15 cellular contexts compared by ENCODE assay signal in genomic region chr6:75609639-75610590, GRCh38. TPM values are rescaled to one million over a fixed set of nuclear protein-coding genes. Genes with fewer than 3 reads are reported as not detected.
DNase-seq lines count a peak whose midpoint lies in the region; ATAC-seq and TF ChIP-seq lines count a peak whose summit lies in the region.
"Had no signal": no experiment of that assay in that cellular context is flagged by ENCODE, and none has a peak within 500 bp of the region (broad histone marks: within the 10 kb centered on the region; RNA-seq: fewer than 3 reads in every experiment).

No MANE protein-coding gene starts in this region.

- peak overlapping the region; percentile 25; the same call in 1 of the 2 replicates for H3K4me2 ChIP-seq in DND-41 (ENCODE audit: insufficient read depth, low read length)

- no peak for TF ChIP-seq CTCF in DND-41 (IDR thresholded peaks at IDR 0.05; ENCODE audit: borderline replicate concordance, extremely low read depth, low read length, poor library complexity, severe bottlenecking)
- no peak for TF ChIP-seq CTCF in chondrocyte (IDR thresholded peaks at IDR 0.05)
- no peak for TF ChIP-seq CTCF in nephron (IDR thresholded peaks at IDR 0.05; ENCODE audit: unreplicated experiment in 3 of 3)

- H3K4me3 ChIP-seq in DND-41 (ENCODE audit: low read depth in 1 of 2, low read length in 2 of 2), result no peak overlapping the region

- H3K27ac ChIP-seq in DND-41 (ENCODE audit: low read length), result no peak overlapping the region

- H3K27me3 Mint-ChIP-seq in chondrocyte (ENCODE audit: low read depth) (no peaks in the 10 kb centered on the region), nephron (ENCODE audit: low read depth) (no peaks in the 10 kb centered on the region)
- H3K27me3 Mint-ChIP-seq: brain had no signal

- H3K27ac Mint-ChIP-seq in chondrocyte (ENCODE audit: unreplicated experiment) (peak overlapping the region; percentile 81), nephron (peak overlapping the region in 2 of 3 experiments; percentile 57 to 83)
- no peak overlapping the region for H3K27ac Mint-ChIP-seq in activated naive CD4-positive, alpha-beta T cell treated with anti-CD3 and anti-CD28 coated beads, Interleukin-2, amount 50 U/mL, for 72 hours

- H2AFZ ChIP-seq in DND-41 (ENCODE audit: low read depth, low read length), result no peak overlapping the region

- H3K36me3 Mint-ChIP-seq in chondrocyte (ENCODE audit: low read depth) (no peaks in the 10 kb centered on the region), nephron (ENCODE audit: low read depth) (peaks cover 23% of the 10 kb centered on the region)
- peaks cover 0 to 10% of the 10 kb centered on the region in 2 donors for H3K36me3 Mint-ChIP-seq in activated naive CD4-positive, alpha-beta T cell treated with anti-CD3 and anti-CD28 coated beads, Interleukin-2, amount 50 U/mL, for 72 hours

- H3K9me3 ChIP-seq in DND-41 (ENCODE audit: insufficient read depth, low read length, severe bottlenecking), result no peaks in the 10 kb centered on the region

- ATAC-seq in DND-41 (ENCODE audit: insufficient read depth, low read depth) (no peak), GM21786 (IDR thresholded peaks at IDR 0.05; ENCODE audit: unreplicated experiment) (no peak), GM21367 (IDR thresholded peaks at IDR 0.05; ENCODE audit: unreplicated experiment) (no peak)
- no peak for ATAC-seq in activated naive CD4-positive, alpha-beta T cell treated with anti-CD3 and anti-CD28 coated beads, Interleukin-2, amount 50 U/mL, for 72 hours

- H4K20me1 ChIP-seq in DND-41 (ENCODE audit: insufficient read depth, low read length), result peaks cover 82% of the 10 kb centered on the region

- H3K27me3 ChIP-seq in DND-41 (ENCODE audit: insufficient read depth, low read length, poor library complexity), result no peaks in the 10 kb centered on the region

- H3K4me1 Mint-ChIP-seq in chondrocyte (ENCODE audit: low read depth) (peaks cover 85% of the 10 kb centered on the region), nephron (peaks cover 70% of the 10 kb centered on the region)

- H3K4me3 Mint-ChIP-seq in chondrocyte (ENCODE audit: unreplicated experiment) (no peak overlapping the region), nephron (no peak overlapping the region)

- DNase-seq in DND-41 (no peak), M059J (ENCODE audit: low read depth) (peak; percentile 75), chondrocyte (ENCODE audit: low spot score) (no peak), NCI-H1092 (lab: John Stamatoyannopoulos, UW) (no peak)
- no peak for DNase-seq in activated naive CD4-positive, alpha-beta T cell treated with anti-CD3 and anti-CD28 coated beads, Interleukin-2, amount 50 U/mL, for 72 hours (ENCODE audit: low spot score in 2 of 2)
- DNase-seq: activated CD4-positive, alpha-beta T cell treated with anti-CD3 and anti-CD28 coated beads for 48 hours; DMS153; head of caudate nucleus; Right ventricle myocardium superior; stimulated activated CD4-positive, alpha-beta T cell treated with anti-CD3 and anti-CD28 coated beads, Interleukin-12 subunit alpha, Interleukin-12 subunit beta, amount 100 ng/mL, for 4 hours; stimulated activated naive CD4-positive, alpha-beta T cell had no signal

- peaks cover 100% of the 10 kb centered on the region for H3K79me2 ChIP-seq in DND-41 (ENCODE audit: insufficient read depth, low read length)

- H3K36me3 ChIP-seq in DND-41 (ENCODE audit: insufficient read depth, low read length), result no peaks in the 10 kb centered on the region; the same call in 1 of the 2 replicates

- H3K9ac ChIP-seq in DND-41 (ENCODE audit: low read depth, low read length), result no peak overlapping the region

- H3K4me1 ChIP-seq in DND-41 (ENCODE audit: insufficient read depth, low read length), result peaks cover 33% of the 10 kb centered on the region

- H3K9me3 Mint-ChIP-seq in chondrocyte (ENCODE audit: low read depth) (no peaks in the 10 kb centered on the region), nephron (no peaks in the 10 kb centered on the region)
- no peaks in the 10 kb centered on the region for H3K9me3 Mint-ChIP-seq in activated naive CD4-positive, alpha-beta T cell treated with anti-CD3 and anti-CD28 coated beads, Interleukin-2, amount 50 U/mL, for 72 hours

RNA-seq across cellular contexts. Expression of gene SENP6, which starts 8.2 kb away (rescaled TPM):
- 37.7 and 45.0 TPM in 2 replicates for total RNA-seq in M059J (2014; rRNA removed; shearing (Covaris generic))
- total RNA-seq in chondrocyte, result 82.1 to 96.3 TPM (median 83.6 TPM) in 3 replicates
- 10 to 100 TPM; 63.0 to 75.4 TPM for total RNA-seq in activated naive CD4-positive, alpha-beta T cell treated with anti-CD3 and anti-CD28 coated beads, Interleukin-2, amount 50 U/mL, for 72 hours

Comparison
In these comparisons a context has a peak if more than half of its experiments do, and no peak if none do; other contexts are left out.
1. H3K27ac Mint-ChIP-seq: peak in chondrocyte (single experiment) and nephron (2 of 3); none in activated naive CD4-positive, alpha-beta T cell treated with anti-CD3 and anti-CD28 coated beads, Interleukin-2, amount 50 U/mL, for 72 hours (0 of 2).